In the genomic region with DNA sequence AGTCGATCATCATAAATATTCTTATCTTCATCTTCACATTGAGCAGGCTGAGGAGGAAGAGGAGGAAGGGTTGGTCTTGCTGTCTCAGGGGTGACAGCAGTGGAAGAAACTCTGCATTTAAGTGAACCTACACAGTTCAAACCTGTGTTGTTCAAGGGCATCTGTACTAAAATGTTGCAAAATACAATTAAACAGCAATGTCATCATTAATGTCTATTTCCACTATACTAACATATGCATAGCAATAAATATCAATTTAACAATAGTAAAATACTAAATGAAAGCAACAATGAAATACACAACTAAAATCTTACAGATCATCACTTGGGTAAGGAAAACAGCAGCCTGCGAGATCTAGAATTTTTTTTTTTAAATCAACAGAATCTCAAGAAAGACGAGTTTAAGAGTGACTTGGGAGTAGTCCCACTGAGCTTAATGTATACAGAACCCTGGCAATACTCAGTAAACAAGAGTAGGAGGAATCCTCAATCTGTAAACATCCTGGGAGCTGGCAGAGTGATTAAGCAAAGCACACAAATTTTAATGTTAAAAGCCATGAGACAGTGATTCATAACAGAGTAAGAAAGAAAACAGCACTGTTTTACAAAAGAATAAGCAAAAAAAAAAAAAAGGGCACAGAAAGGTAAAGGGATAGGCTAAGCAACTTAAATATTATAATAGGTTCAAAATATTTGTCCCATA, we compare ENCODE assay signal across 1 cellular context.
TF ChIP-seq lines count a peak whose summit lies in the region.

No MANE protein-coding gene starts in this region.

TF ChIP-seq in GM23338, 12 proteins besides CTCF, POLR2A, EP300 and RAD21 (continued from another document):
- TF ChIP-seq, protein P1, sequence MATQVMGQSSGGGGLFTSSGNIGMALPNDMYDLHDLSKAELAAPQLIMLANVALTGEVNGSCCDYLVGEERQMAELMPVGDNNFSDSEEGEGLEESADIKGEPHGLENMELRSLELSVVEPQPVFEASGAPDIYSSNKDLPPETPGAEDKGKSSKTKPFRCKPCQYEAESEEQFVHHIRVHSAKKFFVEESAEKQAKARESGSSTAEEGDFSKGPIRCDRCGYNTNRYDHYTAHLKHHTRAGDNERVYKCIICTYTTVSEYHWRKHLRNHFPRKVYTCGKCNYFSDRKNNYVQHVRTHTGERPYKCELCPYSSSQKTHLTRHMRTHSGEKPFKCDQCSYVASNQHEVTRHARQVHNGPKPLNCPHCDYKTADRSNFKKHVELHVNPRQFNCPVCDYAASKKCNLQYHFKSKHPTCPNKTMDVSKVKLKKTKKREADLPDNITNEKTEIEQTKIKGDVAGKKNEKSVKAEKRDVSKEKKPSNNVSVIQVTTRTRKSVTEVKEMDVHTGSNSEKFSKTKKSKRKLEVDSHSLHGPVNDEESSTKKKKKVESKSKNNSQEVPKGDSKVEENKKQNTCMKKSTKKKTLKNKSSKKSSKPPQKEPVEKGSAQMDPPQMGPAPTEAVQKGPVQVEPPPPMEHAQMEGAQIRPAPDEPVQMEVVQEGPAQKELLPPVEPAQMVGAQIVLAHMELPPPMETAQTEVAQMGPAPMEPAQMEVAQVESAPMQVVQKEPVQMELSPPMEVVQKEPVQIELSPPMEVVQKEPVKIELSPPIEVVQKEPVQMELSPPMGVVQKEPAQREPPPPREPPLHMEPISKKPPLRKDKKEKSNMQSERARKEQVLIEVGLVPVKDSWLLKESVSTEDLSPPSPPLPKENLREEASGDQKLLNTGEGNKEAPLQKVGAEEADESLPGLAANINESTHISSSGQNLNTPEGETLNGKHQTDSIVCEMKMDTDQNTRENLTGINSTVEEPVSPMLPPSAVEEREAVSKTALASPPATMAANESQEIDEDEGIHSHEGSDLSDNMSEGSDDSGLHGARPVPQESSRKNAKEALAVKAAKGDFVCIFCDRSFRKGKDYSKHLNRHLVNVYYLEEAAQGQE (IDR thresholded peaks at IDR 0.05; ENCODE audit: unreplicated experiment) = no peak
- TF ChIP-seq, protein P2, sequence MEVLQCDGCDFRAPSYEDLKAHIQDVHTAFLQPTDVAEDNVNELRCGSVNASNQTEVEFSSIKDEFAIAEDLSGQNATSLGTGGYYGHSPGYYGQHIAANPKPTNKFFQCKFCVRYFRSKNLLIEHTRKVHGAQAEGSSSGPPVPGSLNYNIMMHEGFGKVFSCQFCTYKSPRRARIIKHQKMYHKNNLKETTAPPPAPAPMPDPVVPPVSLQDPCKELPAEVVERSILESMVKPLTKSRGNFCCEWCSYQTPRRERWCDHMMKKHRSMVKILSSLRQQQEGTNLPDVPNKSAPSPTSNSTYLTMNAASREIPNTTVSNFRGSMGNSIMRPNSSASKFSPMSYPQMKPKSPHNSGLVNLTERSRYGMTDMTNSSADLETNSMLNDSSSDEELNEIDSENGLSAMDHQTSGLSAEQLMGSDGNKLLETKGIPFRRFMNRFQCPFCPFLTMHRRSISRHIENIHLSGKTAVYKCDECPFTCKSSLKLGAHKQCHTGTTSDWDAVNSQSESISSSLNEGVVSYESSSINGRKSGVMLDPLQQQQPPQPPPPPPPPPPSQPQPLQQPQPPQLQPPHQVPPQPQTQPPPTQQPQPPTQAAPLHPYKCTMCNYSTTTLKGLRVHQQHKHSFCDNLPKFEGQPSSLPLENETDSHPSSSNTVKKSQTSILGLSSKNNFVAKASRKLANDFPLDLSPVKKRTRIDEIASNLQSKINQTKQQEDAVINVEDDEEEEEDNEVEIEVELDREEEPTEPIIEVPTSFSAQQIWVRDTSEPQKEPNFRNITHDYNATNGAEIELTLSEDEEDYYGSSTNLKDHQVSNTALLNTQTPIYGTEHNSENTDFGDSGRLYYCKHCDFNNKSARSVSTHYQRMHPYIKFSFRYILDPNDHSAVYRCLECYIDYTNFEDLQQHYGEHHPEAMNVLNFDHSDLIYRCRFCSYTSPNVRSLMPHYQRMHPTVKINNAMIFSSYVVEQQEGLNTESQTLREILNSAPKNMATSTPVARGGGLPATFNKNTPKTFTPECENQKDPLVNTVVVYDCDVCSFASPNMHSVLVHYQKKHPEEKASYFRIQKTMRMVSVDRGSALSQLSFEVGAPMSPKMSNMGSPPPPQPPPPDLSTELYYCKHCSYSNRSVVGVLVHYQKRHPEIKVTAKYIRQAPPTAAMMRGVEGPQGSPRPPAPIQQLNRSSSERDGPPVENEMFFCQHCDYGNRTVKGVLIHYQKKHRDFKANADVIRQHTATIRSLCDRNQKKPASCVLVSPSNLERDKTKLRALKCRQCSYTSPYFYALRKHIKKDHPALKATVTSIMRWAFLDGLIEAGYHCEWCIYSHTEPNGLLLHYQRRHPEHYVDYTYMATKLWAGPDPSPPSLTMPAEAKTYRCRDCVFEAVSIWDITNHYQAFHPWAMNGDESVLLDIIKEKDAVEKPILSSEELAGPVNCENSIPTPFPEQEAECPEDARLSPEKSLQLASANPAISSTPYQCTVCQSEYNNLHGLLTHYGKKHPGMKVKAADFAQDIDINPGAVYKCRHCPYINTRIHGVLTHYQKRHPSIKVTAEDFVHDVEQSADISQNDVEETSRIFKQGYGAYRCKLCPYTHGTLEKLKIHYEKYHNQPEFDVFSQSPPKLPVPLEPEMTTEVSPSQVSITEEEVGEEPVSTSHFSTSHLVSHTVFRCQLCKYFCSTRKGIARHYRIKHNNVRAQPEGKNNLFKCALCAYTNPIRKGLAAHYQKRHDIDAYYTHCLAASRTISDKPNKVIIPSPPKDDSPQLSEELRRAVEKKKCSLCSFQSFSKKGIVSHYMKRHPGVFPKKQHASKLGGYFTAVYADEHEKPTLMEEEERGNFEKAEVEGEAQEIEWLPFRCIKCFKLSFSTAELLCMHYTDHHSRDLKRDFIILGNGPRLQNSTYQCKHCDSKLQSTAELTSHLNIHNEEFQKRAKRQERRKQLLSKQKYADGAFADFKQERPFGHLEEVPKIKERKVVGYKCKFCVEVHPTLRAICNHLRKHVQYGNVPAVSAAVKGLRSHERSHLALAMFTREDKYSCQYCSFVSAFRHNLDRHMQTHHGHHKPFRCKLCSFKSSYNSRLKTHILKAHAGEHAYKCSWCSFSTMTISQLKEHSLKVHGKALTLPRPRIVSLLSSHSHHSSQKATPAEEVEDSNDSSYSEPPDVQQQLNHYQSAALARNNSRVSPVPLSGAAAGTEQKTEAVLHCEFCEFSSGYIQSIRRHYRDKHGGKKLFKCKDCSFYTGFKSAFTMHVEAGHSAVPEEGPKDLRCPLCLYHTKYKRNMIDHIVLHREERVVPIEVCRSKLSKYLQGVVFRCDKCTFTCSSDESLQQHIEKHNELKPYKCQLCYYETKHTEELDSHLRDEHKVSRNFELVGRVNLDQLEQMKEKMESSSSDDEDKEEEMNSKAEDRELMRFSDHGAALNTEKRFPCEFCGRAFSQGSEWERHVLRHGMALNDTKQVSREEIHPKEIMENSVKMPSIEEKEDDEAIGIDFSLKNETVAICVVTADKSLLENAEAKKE (CRISPR knock-in tag; IDR thresholded peaks at IDR 0.05) = no peak
- TF ChIP-seq STAT1 (IDR thresholded peaks at IDR 0.05; ENCODE audit: unreplicated experiment) = no peak
- TF ChIP-seq, protein P3, sequence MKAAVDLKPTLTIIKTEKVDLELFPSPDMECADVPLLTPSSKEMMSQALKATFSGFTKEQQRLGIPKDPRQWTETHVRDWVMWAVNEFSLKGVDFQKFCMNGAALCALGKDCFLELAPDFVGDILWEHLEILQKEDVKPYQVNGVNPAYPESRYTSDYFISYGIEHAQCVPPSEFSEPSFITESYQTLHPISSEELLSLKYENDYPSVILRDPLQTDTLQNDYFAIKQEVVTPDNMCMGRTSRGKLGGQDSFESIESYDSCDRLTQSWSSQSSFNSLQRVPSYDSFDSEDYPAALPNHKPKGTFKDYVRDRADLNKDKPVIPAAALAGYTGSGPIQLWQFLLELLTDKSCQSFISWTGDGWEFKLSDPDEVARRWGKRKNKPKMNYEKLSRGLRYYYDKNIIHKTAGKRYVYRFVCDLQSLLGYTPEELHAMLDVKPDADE (IDR thresholded peaks at IDR 0.05) = no peak
- no peak for TF ChIP-seq CREB1 (CRISPR knock-in tag; IDR thresholded peaks at IDR 0.05; ENCODE audit: low read depth)
